Comparison of ENCODE assay signal across 11 cellular contexts in genomic region chr14:53147208-53147607, GRCh38. TPM values are rescaled to one million over a fixed set of nuclear protein-coding genes. Genes with fewer than 3 reads are reported as not detected.
A peak's percentile ranks its signal among the peaks of the same experiment; 100 is the strongest.
DNase-seq lines count a peak whose midpoint lies in the region; ATAC-seq and TF ChIP-seq lines count a peak whose summit lies in the region.
"Had no signal": no experiment of that assay in that cellular context is flagged by ENCODE, and none has a peak within 500 bp of the region (broad histone marks: within the 10 kb centered on the region; RNA-seq: fewer than 3 reads in every experiment).

No MANE protein-coding gene starts in this region.

- H3K4me1 ChIP-seq in MM.1S (ENCODE audit: low read length) (peaks cover 33% of the 10 kb centered on the region), smooth muscle cell (ENCODE audit: low read depth) (peaks cover 8% of the 10 kb centered on the region)

- H3K27ac ChIP-seq in MM.1S (ENCODE audit: low read length) (peak overlapping the region; percentile 33; the same call in 1 of the 2 replicates), smooth muscle cell (ENCODE audit: low read depth) (no peak overlapping the region)

- H3F3A ChIP-seq in MM.1S (ENCODE audit: insufficient read depth, low read length), result no peaks in the 10 kb centered on the region; the same call in 1 of the 2 replicates
- H3F3A ChIP-seq in smooth muscle cell (ENCODE audit: low read depth), result no peaks in the 10 kb centered on the region

- H3K4me1 Mint-ChIP-seq in activated T-cell treated with anti-CD3 and anti-CD28 coated beads, Interleukin-2, amount 50 U/mL, for 4 hours (ENCODE audit: low read depth), result peaks cover 64% of the 10 kb centered on the region
- peaks cover 63 to 81% of the 10 kb centered on the region in 2 donors for H3K4me1 Mint-ChIP-seq in natural killer cell treated with Interleukin-12 subunit alpha and Interleukin-12 subunit beta and Interleukin-15 and Interleukin-18, amount 100 ng/mL, for 72 hours (ENCODE audit: low read depth in 2 of 2)

- H3K27me3 ChIP-seq in MM.1S (replicated peaks; ENCODE audit: insufficient read depth, low read length), result no peaks in the 10 kb centered on the region
- H3K27me3 ChIP-seq in smooth muscle cell (ENCODE audit: low read depth), result no peaks in the 10 kb centered on the region

- no peaks in the 10 kb centered on the region for H3K9me3 ChIP-seq in MM.1S (replicated peaks; ENCODE audit: insufficient read depth, low read length)
- no peaks in the 10 kb centered on the region for H3K9me3 ChIP-seq in smooth muscle cell (replicated peaks; ENCODE audit: low read depth)

- H3K4me2 ChIP-seq in MM.1S (ENCODE audit: low read depth, low read length), result peak overlapping the region; percentile 79; the same call in 1 of the 2 replicates
- H3K4me2 ChIP-seq in smooth muscle cell, result no peak overlapping the region
- H3K4me2 ChIP-seq: GM23338 had no signal

- DNase-seq in activated T-cell treated with anti-CD3 and anti-CD28 coated beads, Interleukin-2, amount 50 U/mL, for 4 hours, result no peak
- no peak for DNase-seq in activated T-cell treated with anti-CD3 and anti-CD28 coated beads, Interleukin-2, amount 50 U/mL, for 1 hour
- DNase-seq in MM.1S (no peak), NCI-H1417 (lab: John Stamatoyannopoulos, UW) (no peak), smooth muscle cell (lab: John Stamatoyannopoulos, UW; ENCODE audit: unreplicated experiment) (no peak)
- DNase-seq in natural killer cell treated with Interleukin-12 subunit alpha and Interleukin-12 subunit beta and Interleukin-15 and Interleukin-18, amount 100 ng/mL, for 72 hours (ENCODE audit: low spot score), result no peak

- peak overlapping the region; percentile 61 for H3K4me3 Mint-ChIP-seq in activated T-cell treated with anti-CD3 and anti-CD28 coated beads, Interleukin-2, amount 50 U/mL, for 4 hours
- peak overlapping the region; percentile 100 for H3K4me3 Mint-ChIP-seq in natural killer cell treated with Interleukin-12 subunit alpha and Interleukin-12 subunit beta and Interleukin-15 and Interleukin-18, amount 100 ng/mL, for 72 hours
- H3K4me3 Mint-ChIP-seq: brain, GM23338, neural crest cell had no signal

- peaks cover 29% of the 10 kb centered on the region for H3K36me3 Mint-ChIP-seq in activated T-cell treated with anti-CD3 and anti-CD28 coated beads, Interleukin-2, amount 50 U/mL, for 4 hours (ENCODE audit: insufficient read depth)
- peaks cover 33% of the 10 kb centered on the region for H3K36me3 Mint-ChIP-seq in natural killer cell treated with Interleukin-12 subunit alpha and Interleukin-12 subunit beta and Interleukin-15 and Interleukin-18, amount 100 ng/mL, for 72 hours

- TF ChIP-seq CTCF in MM.1S (IDR thresholded peaks at IDR 0.05; ENCODE audit: low read length) (no peak), smooth muscle cell (IDR thresholded peaks at IDR 0.05; ENCODE audit: borderline replicate concordance, insufficient read depth, poor library complexity, severe bottlenecking) (no peak)

- H3K9me3 Mint-ChIP-seq in activated T-cell treated with anti-CD3 and anti-CD28 coated beads, Interleukin-2, amount 50 U/mL, for 4 hours, result peaks cover 15% of the 10 kb centered on the region
- H3K9me3 Mint-ChIP-seq in natural killer cell treated with Interleukin-12 subunit alpha and Interleukin-12 subunit beta and Interleukin-15 and Interleukin-18, amount 100 ng/mL, for 72 hours, result peaks cover 3% of the 10 kb centered on the region
- H3K9me3 Mint-ChIP-seq: neural crest cell had no signal

- no peak for ATAC-seq in activated T-cell treated with anti-CD3 and anti-CD28 coated beads, Interleukin-2, amount 50 U/mL, for 4 hours
- ATAC-seq in GM21786 (IDR thresholded peaks at IDR 0.05; ENCODE audit: unreplicated experiment) (peak; percentile 24), HG02884 (IDR thresholded peaks at IDR 0.05; ENCODE audit: unreplicated experiment) (no peak)
- ATAC-seq in natural killer cell treated with Interleukin-12 subunit alpha and Interleukin-12 subunit beta and Interleukin-15 and Interleukin-18, amount 100 ng/mL, for 72 hours, result no peak
- ATAC-seq: GM23338 had no signal

- H3K79me2 ChIP-seq in MM.1S (ENCODE audit: low read length) (peaks cover 99% of the 10 kb centered on the region), smooth muscle cell (ENCODE audit: low read depth) (peaks cover 33% of the 10 kb centered on the region)

- H2AFZ ChIP-seq in MM.1S (ENCODE audit: low read length) (no peak overlapping the region), smooth muscle cell (ENCODE audit: low read depth) (no peak overlapping the region)
- H2AFZ ChIP-seq: GM23338 had no signal

- H3K9ac ChIP-seq in MM.1S (ENCODE audit: low read length) (no peak overlapping the region), smooth muscle cell (ENCODE audit: low read depth) (no peak overlapping the region)

- H3K27me3 Mint-ChIP-seq in activated T-cell treated with anti-CD3 and anti-CD28 coated beads, Interleukin-2, amount 50 U/mL, for 4 hours (ENCODE audit: low read depth), result no peaks in the 10 kb centered on the region
- H3K27me3 Mint-ChIP-seq in natural killer cell treated with Interleukin-12 subunit alpha and Interleukin-12 subunit beta and Interleukin-15 and Interleukin-18, amount 100 ng/mL, for 72 hours, result no peaks in the 10 kb centered on the region

- WGBS in smooth muscle cell (ENCODE audit: low lambda C conversion rate), result 87% methylated on average over 2 of the region's 2 CpGs

- no peaks in the 10 kb centered on the region for H4K20me1 ChIP-seq in MM.1S (ENCODE audit: insufficient read depth, low read length)
- peaks cover 16% of the 10 kb centered on the region for H4K20me1 ChIP-seq in smooth muscle cell (ENCODE audit: low read depth)

- H3K9me2 ChIP-seq in MM.1S (replicated peaks; ENCODE audit: insufficient read depth, low read length), result no peaks in the 10 kb centered on the region

- H3K36me3 ChIP-seq in MM.1S (replicated peaks; ENCODE audit: insufficient read depth, low read length) (no peaks in the 10 kb centered on the region), smooth muscle cell (ENCODE audit: low read depth) (no peaks in the 10 kb centered on the region)

- peak overlapping the region; percentile 69 to 99 for H3K27ac Mint-ChIP-seq in natural killer cell treated with Interleukin-12 subunit alpha and Interleukin-12 subunit beta and Interleukin-15 and Interleukin-18, amount 100 ng/mL, for 72 hours
- H3K27ac Mint-ChIP-seq: brain, GM23338 had no signal

- no peak overlapping the region for H3K4me3 ChIP-seq in MM.1S (ENCODE audit: low read length)
- no peak overlapping the region for H3K4me3 ChIP-seq in smooth muscle cell
- H3K4me3 ChIP-seq: GM23338 had no signal

RNA-seq across cellular contexts. Expression of gene DDHD1, which starts 5.9 kb away (rescaled TPM):
- 10 to 100 TPM; 35.7 to 36.8 (median 36.5) TPM for total RNA-seq in activated T-cell treated with anti-CD3 and anti-CD28 coated beads, Interleukin-2, amount 50 U/mL, for 4 hours
- total RNA-seq in natural killer cell treated with Interleukin-12 subunit alpha and Interleukin-12 subunit beta and Interleukin-15 and Interleukin-18, amount 100 ng/mL, for 72 hours, result 10 to 100 TPM; 71.3 to 87.5 TPM
- total RNA-seq in smooth muscle cell, result 7.8 and 12.2 TPM in 2 replicates
- 3.1 and 4.0 TPM in 2 replicates for polyA plus RNA-seq in smooth muscle cell
